In the genomic region with DNA sequence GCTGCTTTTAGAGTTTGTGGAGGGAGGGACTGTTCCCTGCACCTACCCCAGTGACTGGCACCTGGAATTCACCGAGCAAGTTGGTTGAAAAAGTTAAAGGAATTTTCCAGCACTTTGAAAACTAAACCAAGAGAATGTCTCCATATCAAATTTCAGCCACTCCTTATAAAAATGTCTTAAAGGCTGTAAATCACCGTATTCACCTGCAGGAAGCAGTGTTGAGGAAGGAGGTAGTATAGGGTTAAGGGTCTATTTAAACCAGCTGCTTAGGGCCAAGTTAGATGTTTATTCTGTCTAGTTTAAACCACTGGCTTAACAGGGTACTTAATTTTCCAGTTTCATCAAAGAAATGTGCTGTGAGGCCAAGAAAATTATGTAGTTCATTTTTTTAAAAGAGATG, we compare ENCODE assay signal across 18 cellular contexts. TPM values are rescaled to one million over a fixed set of nuclear protein-coding genes. Genes with fewer than 3 reads are reported as not detected.
DNase-seq lines count a peak whose midpoint lies in the region; FAIRE-seq and TF ChIP-seq lines count a peak whose summit lies in the region.
"Had no signal": no experiment of that assay in that cellular context is flagged by ENCODE, and none has a peak within 500 bp of the region (broad histone marks: within the 10 kb centered on the region; RNA-seq: fewer than 3 reads in every experiment).

No MANE protein-coding gene starts in this region.

- H2BK15ac ChIP-seq in H1 (ENCODE audit: low read length): no peak overlapping the region

- no peak overlapping the region for H3K4me3 ChIP-seq in H1 (ENCODE audit: extremely low read depth in 1 of 4, insufficient read depth in 2 of 4, low read depth in 3 of 4, low read length in 4 of 4)

- no peak overlapping the region for H3K23ac ChIP-seq in H1 (ENCODE audit: insufficient read length)

- POLR2A ChIA-PET in H1 (lab: Charles Lee; ENCODE audit: partially characterized antibody): no interaction called here

- no peak overlapping the region for H2BK5ac ChIP-seq in H1 (ENCODE audit: low read depth, low read length)

- no peak overlapping the region for H3K4ac ChIP-seq in H1 (replicated peaks; ENCODE audit: insufficient read length, low read depth, low read length)

- H2BK12ac ChIP-seq in H1 (ENCODE audit: low read depth, low read length): no peak overlapping the region

- no peak overlapping the region for H4K5ac ChIP-seq in H1 (ENCODE audit: insufficient read length, low read depth, low read length)

- H3K79me1 ChIP-seq in H1 (ENCODE audit: low read depth, low read length): no peaks in the 10 kb centered on the region; the same call in 1 of the 2 replicates

- CTCF ChIA-PET in H1 (lab: Charles Lee; ENCODE audit: partially characterized antibody): interaction anchor here (0.5 to 1.3 kb wide), 5 partner anchors 11 to 158 kb away, joined by 3 to 8 read pairs (median 3); no protein-coding TSS in a partner anchor

- TF ChIP-seq RAD21 in H1 (IDR thresholded peaks at IDR 0.05 in 1 of 2, conservative IDR thresholded peaks at IDR 0.05 in 1 of 2; ENCODE audit: low read depth in 2 of 2, low read length in 2 of 2): peak in 1 of 2 experiments; percentile 25; a peak in 1 of 4 replicates

- no peaks in the 10 kb centered on the region for H3K9me3 ChIP-seq in H1 (ENCODE audit: insufficient read depth in 2 of 2, low read depth in 1 of 2, low read length in 1 of 2)

- H3K27ac ChIP-seq in H1 (ENCODE audit: low read depth, low read length): no peak overlapping the region

- H3K18ac ChIP-seq in H1 (ENCODE audit: extremely low read depth, low read length): no peak overlapping the region

- peaks cover 0 to 7% (median 2%) of the 10 kb centered on the region in 4 experiments; a peak in 3 of 7 replicates for H3K27me3 ChIP-seq in H1 (replicated peaks in 1 of 4; ENCODE audit: control insufficient read depth in 3 of 4, extremely low read depth in 1 of 4, insufficient read depth in 3 of 4, low read length in 3 of 4)

- H3K9ac ChIP-seq in H1 (replicated peaks in 1 of 4; ENCODE audit: extremely low read depth in 1 of 4, low read depth in 3 of 4, low read length in 3 of 4): no peak overlapping the region

- no peak for TF ChIP-seq POLR2A in H1 (IDR thresholded peaks at IDR 0.05; ENCODE audit: control extremely low read depth in 1 of 2, low read depth in 2 of 2, low read length in 2 of 2)

- H4K20me1 ChIP-seq in H1 (replicated peaks in 1 of 2; ENCODE audit: control insufficient read depth in 1 of 2, insufficient read depth in 2 of 2, low read length in 2 of 2): no peaks in the 10 kb centered on the region

- no peak overlapping the region for H3K4me2 ChIP-seq in H1 (ENCODE audit: insufficient read depth in 1 of 2, low read depth in 2 of 2, low read length in 2 of 2)

- no peak for TF ChIP-seq EP300 in H1 (IDR thresholded peaks at IDR 0.05; ENCODE audit: borderline replicate concordance in 1 of 2, low read depth in 2 of 2, low read length in 2 of 2)

- H3K4me1 ChIP-seq in H1 (replicated peaks in 1 of 4; ENCODE audit: control insufficient read depth in 3 of 4, insufficient read depth in 4 of 4, low read length in 3 of 4): peaks cover 3% of the 10 kb centered on the region in 4 experiments; a peak in 5 of 7 replicates

- no peak overlapping the region for H4K8ac ChIP-seq in H1 (ENCODE audit: extremely low read depth, insufficient read depth, low read length)

- intact Hi-C loops in posterior cingulate gyrus (cut with DNase I): no loop called here

- TF ChIP-seq CTCF in LNCAP (IDR thresholded peaks at IDR 0.05): peak; percentile 26; the same call in 1 of the 2 replicates
- TF ChIP-seq CTCF in H1 (IDR thresholded peaks at IDR 0.05; ENCODE audit: control extremely low read depth in 1 of 3, insufficient read depth in 1 of 3, low read depth in 1 of 3, low read length in 3 of 3): peak in 1 of 3 experiments; percentile 60; a peak in 2 of 4 replicates

- peaks cover 14% of the 10 kb centered on the region; the same call in 1 of the 2 replicates for H3K23me2 ChIP-seq in H1 (ENCODE audit: low read depth, low read length)

- H3K14ac ChIP-seq in H1 (ENCODE audit: insufficient read length): no peak overlapping the region

- 38% methylated on average over 2 of the region's 2 CpGs; no CpG with 5 or more reads in 1 of the 2 experiments for WGBS in H1 (ENCODE audit: extremely low coverage in 1 of 2, insufficient coverage in 1 of 2, insufficient read length in 1 of 2, insufficient replicate concordance in 2 of 2, low coverage in 1 of 2, low lambda C conversion rate in 2 of 2, missing lambda C conversion rate in 1 of 2), 2 experiments

- no peaks in the 10 kb centered on the region for H3K36me3 ChIP-seq in H1 (ENCODE audit: control insufficient read depth in 2 of 4, insufficient read depth in 4 of 4, low read length in 3 of 4)

- DNase-seq in DMS79 treated with DMSO at 0.1 percent for 48 hours (lab: John Stamatoyannopoulos, UW): peak; percentile 19
- no peak for DNase-seq in DMS79 (lab: John Stamatoyannopoulos, UW)
- no peak for DNase-seq in H1 (ENCODE audit: low read depth in 1 of 2, low spot score in 2 of 2)
- peak; percentile 38 for DNase-seq in renal cortical epithelial cell (ENCODE audit: low read depth)
- no peak for DNase-seq in urothelium cell line (ENCODE audit: low spot score)
- DNase-seq in cerebellar nuclear complex (lab: John Stamatoyannopoulos, UW): no peak
- no peak for DNase-seq in posterior cingulate gyrus
- DNase-seq: activated CD4-positive, alpha-beta T cell treated with anti-CD3 and anti-CD28 coated beads, Interleukin-2, amount 10 ng/mL, durations not matched to agents 24 days and 14 days; activated naive CD8-positive, alpha-beta T cell treated with anti-CD3 and anti-CD28 coated beads, Interleukin-2, amount 50 U/mL, for 24 hours; activated T-cell treated with anti-CD3 and anti-CD28 coated beads, Interleukin-2, amount 50 U/mL, for 24 hours; cortex of kidney; NCI-H1092 treated with DMSO at 0.1 percent for 48 hours; NCI-H446; RPMI8226; stimulated activated naive CD4-positive, alpha-beta T cell treated with Interleukin-2 at 50 U/mL for 16 hours; T-helper 2 cell had no signal

- no peak overlapping the region for H2AFZ ChIP-seq in H1 (ENCODE audit: low read length)

- H4K91ac ChIP-seq in H1 (replicated peaks; ENCODE audit: insufficient read length, low read length): no peak overlapping the region

- FAIRE-seq in H1 (lab: Jason Lieb, UNC): peak; percentile 45
- no peak for FAIRE-seq in urothelium cell line (lab: Jason Lieb, UNC)
- FAIRE-seq: A204.1 had no signal

- H3K79me2 ChIP-seq in H1 (ENCODE audit: control insufficient read depth in 1 of 2, insufficient read depth in 2 of 2, low read length in 2 of 2): peaks cover 0 to 6% of the 10 kb centered on the region in 2 experiments; a peak in 1 of 4 replicates

- H2BK120ac ChIP-seq in H1 (replicated peaks; ENCODE audit: low read depth, low read length): no peak overlapping the region

- no peak overlapping the region for H2BK20ac ChIP-seq in H1 (ENCODE audit: low read length)

- H3K56ac ChIP-seq in H1 (replicated peaks; ENCODE audit: insufficient read length, low read depth, low read length): no peak overlapping the region

- no peak overlapping the region for H2AK5ac ChIP-seq in H1 (ENCODE audit: low read depth, low read length)

TF ChIP-seq in H1, 55 proteins besides CTCF, POLR2A, EP300 and RAD21 (continues in another document):
- no peak for TF ChIP-seq TBP (IDR thresholded peaks at IDR 0.05; ENCODE audit: low read depth, low read length)
- TF ChIP-seq KDM1A (IDR thresholded peaks at IDR 0.05; ENCODE audit: borderline replicate concordance, low read length): no peak
- no peak for TF ChIP-seq NRF1 (IDR thresholded peaks at IDR 0.05; ENCODE audit: low read depth, low read length)
- no peak for TF ChIP-seq CHD2 (IDR thresholded peaks at IDR 0.05; ENCODE audit: low read length)
- no peak for TF ChIP-seq BRCA1 (IDR thresholded peaks at IDR 0.05; ENCODE audit: low read depth, low read length)
- no peak for TF ChIP-seq RXRA (IDR thresholded peaks at IDR 0.05; ENCODE audit: insufficient read depth, low read depth, low read length)
- TF ChIP-seq YY1 (IDR thresholded peaks at IDR 0.05; ENCODE audit: low read depth, low read length): no peak
- no peak for TF ChIP-seq TAF7 (optimal IDR thresholded peaks at IDR 0.05; ENCODE audit: borderline replicate concordance, low read depth, low read length)
- no peak for TF ChIP-seq KDM4A (IDR thresholded peaks at IDR 0.05; ENCODE audit: low read depth, low read length, severe bottlenecking)
- no peak for TF ChIP-seq KDM5A (IDR thresholded peaks at IDR 0.05; ENCODE audit: low read length)

RNA-seq across cellular contexts. Expression of a gene that starts 3.8 kb away (rescaled TPM):
- total RNA-seq in H1 (2021; fragmentation: NEBNext Ultra II Directional; extraction: Animal tissue kit (Norgen Biotek cat#: 25700)): 24.7 and 27.9 TPM in 2 replicates
- polyA plus RNA-seq in H1 (2011; rRNA removed): 14.8 and 21.5 TPM in 2 replicates
- polyA plus RNA-seq in H1 (2011; cell fraction: cytosol; rRNA removed): 23.6 TPM
- 14.3 TPM for polyA plus RNA-seq in H1 (2011; cell fraction: nucleus; rRNA removed)
- polyA plus RNA-seq in H1 (2012, experiment 1 of 2): 17.1 to 20.8 TPM (median 17.7 TPM) in 4 replicates
- 24.0 TPM for polyA plus RNA-seq in H1 (2012, experiment 2 of 2)
- 16.4 TPM for polyA plus RNA-seq in H1 (2013, experiment 1 of 2)
- 16.1 TPM for polyA plus RNA-seq in H1 (2013, experiment 2 of 2)
- polyA minus RNA-seq in H1 (2011; rRNA and poly(A)+ RNA removed): 8.5 and 11.9 TPM in 2 replicates
- 11.2 TPM for polyA minus RNA-seq in H1 (2011; cell fraction: cytosol; rRNA and poly(A)+ RNA removed)
- 4.9 TPM for polyA minus RNA-seq in H1 (2011; cell fraction: nucleus; rRNA and poly(A)+ RNA removed)
- total RNA-seq in renal cortical epithelial cell: 13.9 and 17.7 TPM in 2 replicates

RNA-seq across cellular contexts. Expression of a gene that starts 50.0 kb away (rescaled TPM):
- 23.6 and 25.4 TPM in 2 replicates for total RNA-seq in H1 (2021; fragmentation: NEBNext Ultra II Directional; extraction: Animal tissue kit (Norgen Biotek cat#: 25700))
- polyA plus RNA-seq in H1 (2011; rRNA removed): 35.5 and 38.2 TPM in 2 replicates
- polyA plus RNA-seq in H1 (2011; cell fraction: cytosol; rRNA removed): 36.4 TPM
- 55.1 TPM for polyA plus RNA-seq in H1 (2011; cell fraction: nucleus; rRNA removed)
- polyA plus RNA-seq in H1 (2012, experiment 1 of 2): 23.7 to 27.2 TPM (median 25.9 TPM) in 4 replicates
- 17.0 TPM for polyA plus RNA-seq in H1 (2012, experiment 2 of 2)
- 20.8 TPM for polyA plus RNA-seq in H1 (2013, experiment 1 of 2)
- 20.3 TPM for polyA plus RNA-seq in H1 (2013, experiment 2 of 2)
- polyA minus RNA-seq in H1 (2011; rRNA and poly(A)+ RNA removed): 17.3 and 21.0 TPM in 2 replicates
- 8.7 TPM for polyA minus RNA-seq in H1 (2011; cell fraction: cytosol; rRNA and poly(A)+ RNA removed)
- 14.9 TPM for polyA minus RNA-seq in H1 (2011; cell fraction: nucleus; rRNA and poly(A)+ RNA removed)
- total RNA-seq in renal cortical epithelial cell: 15.6 and 30.5 TPM in 2 replicates

Comparison
In these comparisons a context has a peak if more than half of its experiments do, and no peak if none do; other contexts are left out.
1. DNase-seq: peak in DMS79 treated with DMSO at 0.1 percent for 48 hours (single experiment) and renal cortical epithelial cell (single experiment); none in DMS79 (single experiment), H1 (0 of 2), urothelium cell line (single experiment), cerebellar nuclear complex (0 of 2) and posterior cingulate gyrus (0 of 10).